ENCODE assay signal across 9 cellular contexts in genomic region chr2:241659150-241659739, GRCh38. TPM values are rescaled to one million over a fixed set of nuclear protein-coding genes. Genes with fewer than 3 reads are reported as not detected.
DNase-seq lines count a peak whose midpoint lies in the region; ATAC-seq and TF ChIP-seq lines count a peak whose summit lies in the region.
"Had no signal": no experiment of that assay in that cellular context is flagged by ENCODE, and none has a peak within 500 bp of the region (broad histone marks: within the 10 kb centered on the region; RNA-seq: fewer than 3 reads in every experiment).

No MANE protein-coding gene starts in this region.

- DNase-seq in AG20443 (ENCODE audit: low spot score) = peak; percentile 79
- no peak for DNase-seq in GM20000 (ENCODE audit: low spot score)
- DNase-seq in NOMO-1 treated with DMSO at 0.1 percent for 48 hours (lab: John Stamatoyannopoulos, UW; ENCODE audit: unreplicated experiment) = peak; percentile 26
- DNase-seq in activated naive CD8-positive, alpha-beta T cell treated with anti-CD3 and anti-CD28 coated beads, Interleukin-2, amount 50 U/mL, for 24 hours = peak; percentile 30
- peak; percentile 60 to 86 (median 80) for DNase-seq in right cardiac atrium
- peak; percentile 74 for DNase-seq in sciatic nerve (ENCODE audit: low spot score)

- intact Hi-C loops in right cardiac atrium (cut with DNase I) (no loop called here), sciatic nerve (cut with DNase I) (loop anchor here (2.0 kb wide), 1 partner anchor 20 kb away; no protein-coding TSS in a partner anchor)

- H3K27ac ChIP-seq in right cardiac atrium (ENCODE audit: low read length) = no peak overlapping the region
- H3K27ac ChIP-seq: neutrophil had no signal

- H3K27me3 ChIP-seq in right cardiac atrium (ENCODE audit: control insufficient read depth, insufficient read depth) = no peaks in the 10 kb centered on the region
- H3K27me3 ChIP-seq: neutrophil had no signal

- 48% methylated on average over 26 of the region's 26 CpGs for WGBS in right cardiac atrium

- peak; percentile 4 for TF ChIP-seq CTCF in GM20000 (IDR thresholded peaks at IDR 0.05; ENCODE audit: extremely low read depth, missing control alignments)

- no peak overlapping the region for H3K4me3 Mint-ChIP-seq in activated naive CD8-positive, alpha-beta T cell treated with anti-CD3 and anti-CD28 coated beads, Interleukin-2, amount 50 U/mL, for 24 hours

- no peaks in the 10 kb centered on the region for H3K9me3 Mint-ChIP-seq in activated naive CD8-positive, alpha-beta T cell treated with anti-CD3 and anti-CD28 coated beads, Interleukin-2, amount 50 U/mL, for 24 hours

- no peaks in the 10 kb centered on the region for H3K4me1 ChIP-seq in right cardiac atrium (ENCODE audit: control insufficient read depth, insufficient read depth, low read length)

- peaks cover 42% of the 10 kb centered on the region for H3K36me3 Mint-ChIP-seq in activated naive CD8-positive, alpha-beta T cell treated with anti-CD3 and anti-CD28 coated beads, Interleukin-2, amount 50 U/mL, for 24 hours (ENCODE audit: low read depth)

- no peak for ATAC-seq in activated naive CD8-positive, alpha-beta T cell treated with anti-CD3 and anti-CD28 coated beads, Interleukin-2, amount 50 U/mL, for 24 hours
- peak; percentile 27 to 53 for ATAC-seq in right cardiac atrium
- peak; percentile 78 for ATAC-seq in sciatic nerve
- no peak for ATAC-seq in HG03196 (IDR thresholded peaks at IDR 0.05; ENCODE audit: unreplicated experiment)
- no peak for ATAC-seq in activated CD4-positive, CD25-positive, alpha-beta regulatory T cell treated with anti-CD3 and anti-CD28 coated beads, Interleukin-2, amount 50 U/mL, for 24 hours

- H3K4me1 Mint-ChIP-seq in activated naive CD8-positive, alpha-beta T cell treated with anti-CD3 and anti-CD28 coated beads, Interleukin-2, amount 50 U/mL, for 24 hours = no peaks in the 10 kb centered on the region

- H3K9me3 ChIP-seq in right cardiac atrium (ENCODE audit: control insufficient read depth, low read length) = no peaks in the 10 kb centered on the region
- H3K9me3 ChIP-seq: neutrophil had no signal

- no peak overlapping the region for H3K27ac Mint-ChIP-seq in activated naive CD8-positive, alpha-beta T cell treated with anti-CD3 and anti-CD28 coated beads, Interleukin-2, amount 50 U/mL, for 24 hours

- no peaks in the 10 kb centered on the region for H3K27me3 Mint-ChIP-seq in activated naive CD8-positive, alpha-beta T cell treated with anti-CD3 and anti-CD28 coated beads, Interleukin-2, amount 50 U/mL, for 24 hours

- no peak overlapping the region for H3K4me3 ChIP-seq in right cardiac atrium (ENCODE audit: low read length)

RNA-seq across cellular contexts. Expression of gene ATG4B, which starts 21.8 kb away (rescaled TPM):
- total RNA-seq in right cardiac atrium (10 to 100 TPM; 46.5 to 53.8 (median 47.5) TPM), sciatic nerve (92.6 TPM)
- polyA plus RNA-seq in right cardiac atrium = 40.3 TPM

RNA-seq across cellular contexts. Expression of gene THAP4, which starts 22.3 kb away (rescaled TPM):
- total RNA-seq in right cardiac atrium (100 to 1,000 TPM in 1 of 4 donors, 10 to 100 TPM in 3; 74.2 to 103 (median 90.3) TPM), sciatic nerve (37.7 TPM)
- 126 TPM for polyA plus RNA-seq in right cardiac atrium

RNA-seq across cellular contexts. Expression of gene DTYMK, which starts 27.4 kb away (rescaled TPM):
- total RNA-seq in right cardiac atrium (10 to 100 TPM in 1 of 4 donors, 1 to 10 TPM in 3; 7.3 to 11.4 (median 9.1) TPM), sciatic nerve (15.6 TPM)
- 10.9 TPM for polyA plus RNA-seq in right cardiac atrium

RNA-seq across cellular contexts. Expression of gene ING5, which starts 42.6 kb away (rescaled TPM):
- total RNA-seq in right cardiac atrium (10 to 100 TPM; 20.8 to 21.7 (median 21.0) TPM), sciatic nerve (46.1 TPM)
- polyA plus RNA-seq in right cardiac atrium = 25.6 TPM

Comparison
In these comparisons a context has a peak if more than half of its experiments do, and no peak if none do; other contexts are left out.
1. ATAC-seq: peak in right cardiac atrium (2 of 2) and sciatic nerve (single experiment); none in activated naive CD8-positive, alpha-beta T cell treated with anti-CD3 and anti-CD28 coated beads, Interleukin-2, amount 50 U/mL, for 24 hours (single experiment), HG03196 (single experiment) and activated CD4-positive, CD25-positive, alpha-beta regulatory T cell treated with anti-CD3 and anti-CD28 coated beads, Interleukin-2, amount 50 U/mL, for 24 hours (0 of 2).